ENCODE assay signal across 1 cellular context in genomic region chr6:27136077-27136644, GRCh38.
TF ChIP-seq lines count a peak whose summit lies in the region.

No MANE protein-coding gene starts in this region.

TF ChIP-seq in K562, 482 proteins besides CTCF, POLR2A, EP300 and RAD21 (continued from another document and continues in another):
- TF ChIP-seq RREB1 (CRISPR knock-in tag; IDR thresholded peaks at IDR 0.05), result peak; percentile 96
- no peak for TF ChIP-seq FUS (optimal IDR thresholded peaks at IDR 0.05; ENCODE audit: low read depth, low read length)
- 0 out of 2 replicates have a peak, but pooled peaks have one; percentile 11 for TF ChIP-seq ZNF133 (CRISPR knock-in tag; IDR thresholded peaks at IDR 0.05)
- TF ChIP-seq CEBPZ (IDR thresholded peaks at IDR 0.05; ENCODE audit: borderline replicate concordance, low read depth, low read length), result no peak
- TF ChIP-seq DPF2 (IDR thresholded peaks at IDR 0.05), result no peak
- no peak for TF ChIP-seq ZEB2 (IDR thresholded peaks at IDR 0.05)
- no peak for TF ChIP-seq ZBTB33 (CRISPR knock-in tag; IDR thresholded peaks at IDR 0.05)
- peak; percentile 93 for TF ChIP-seq OTX1 (CRISPR knock-in tag; IDR thresholded peaks at IDR 0.05)
- no peak for TF ChIP-seq STAG1 (CRISPR knock-in tag; IDR thresholded peaks at IDR 0.05; ENCODE audit: borderline replicate concordance)
- TF ChIP-seq FOXK2 (conservative IDR thresholded peaks at IDR 0.05 in 1 of 2, IDR thresholded peaks at IDR 0.05 in 1 of 2; ENCODE audit: low read depth in 2 of 2), result peak in 1 of 2 experiments; percentile 53; a peak in 1 of 4 replicates
- peak; percentile 85; the same call in 1 of the 2 replicates for TF ChIP-seq HEY1 (CRISPR knock-in tag; IDR thresholded peaks at IDR 0.05; ENCODE audit: borderline replicate concordance)
- no peak for TF ChIP-seq CBX1 (IDR thresholded peaks at IDR 0.05; ENCODE audit: low read depth)
- peak; percentile 87; the same call in 1 of the 2 replicates for TF ChIP-seq E2F3 (CRISPR knock-in tag; IDR thresholded peaks at IDR 0.05)
- TF ChIP-seq TCF15 (CRISPR knock-in tag; IDR thresholded peaks at IDR 0.05), result peak; percentile 95
- TF ChIP-seq MITF (IDR thresholded peaks at IDR 0.05), result no peak
- no peak for TF ChIP-seq RBM15 (IDR thresholded peaks at IDR 0.05; ENCODE audit: insufficient read depth, low read length)
- TF ChIP-seq TFAM (CRISPR knock-in tag; conservative IDR thresholded peaks at IDR 0.05), result no peak
- TF ChIP-seq SIRT6 (IDR thresholded peaks at IDR 0.05; ENCODE audit: low read depth, low read length), result no peak
- no peak for TF ChIP-seq PCBP2 (IDR thresholded peaks at IDR 0.05; ENCODE audit: low read depth, low read length, poor library complexity, severe bottlenecking)
- TF ChIP-seq SMC3 (conservative IDR thresholded peaks at IDR 0.05; ENCODE audit: insufficient read depth, low read depth, low read length), result no peak
- TF ChIP-seq RBM25 (IDR thresholded peaks at IDR 0.05; ENCODE audit: low read depth, low read length, severe bottlenecking), result no peak
- peak; percentile 84 for TF ChIP-seq ZNF75A (CRISPR knock-in tag; IDR thresholded peaks at IDR 0.05)
- TF ChIP-seq XRCC3 (IDR thresholded peaks at IDR 0.05), result no peak
- peak; percentile 86 for TF ChIP-seq TAF7 (tag; IDR thresholded peaks at IDR 0.05)
- TF ChIP-seq SETDB1 (IDR thresholded peaks at IDR 0.05; ENCODE audit: low read length), result no peak
- no peak for TF ChIP-seq EP400 (IDR thresholded peaks at IDR 0.05)
- TF ChIP-seq BRF2 (IDR thresholded peaks at IDR 0.05; ENCODE audit: borderline replicate concordance, insufficient read depth, insufficient read length), result no peak
- no peak for TF ChIP-seq RBFOX2 (IDR thresholded peaks at IDR 0.05; ENCODE audit: low read depth, low read length)
- TF ChIP-seq GABPA (tag; conservative IDR thresholded peaks at IDR 0.05; ENCODE audit: low read depth), result peak; percentile 25; the same call in 1 of the 2 replicates
- TF ChIP-seq FOXM1 (IDR thresholded peaks at IDR 0.05; ENCODE audit: low read depth), result no peak
- TF ChIP-seq FOXM1 (CRISPR knock-in tag; IDR thresholded peaks at IDR 0.05; ENCODE audit: low read depth), result no peak
- no peak for TF ChIP-seq FOSL1 (tag; conservative IDR thresholded peaks at IDR 0.05)
- peak; percentile 76; the same call in 1 of the 2 replicates for TF ChIP-seq ARID3B (CRISPR knock-in tag; IDR thresholded peaks at IDR 0.05; ENCODE audit: borderline replicate concordance)
- no peak for TF ChIP-seq SFPQ (IDR thresholded peaks at IDR 0.05; ENCODE audit: low read depth, low read length)
- TF ChIP-seq PURB (CRISPR knock-in tag; IDR thresholded peaks at IDR 0.05; ENCODE audit: low read depth), result no peak
- TF ChIP-seq ARNT (IDR thresholded peaks at IDR 0.05), result peak in 1 of 2 experiments; percentile 55; a peak in 1 of 4 replicates
- TF ChIP-seq USF1 (CRISPR knock-in tag; IDR thresholded peaks at IDR 0.05), result no peak
- TF ChIP-seq ELF1 (tag; IDR thresholded peaks at IDR 0.05), result no peak
- TF ChIP-seq NR4A1 (CRISPR knock-in tag; IDR thresholded peaks at IDR 0.05), result no peak; the same call in 1 of the 2 replicates
- peak; percentile 99 for TF ChIP-seq NR4A1 (tag; IDR thresholded peaks at IDR 0.05)
- no peak for TF ChIP-seq NR0B1 (IDR thresholded peaks at IDR 0.05; ENCODE audit: partially characterized antibody)
- TF ChIP-seq ATF1 (CRISPR knock-in tag; IDR thresholded peaks at IDR 0.05), result no peak
- peak; percentile 64 for TF ChIP-seq ATF1 (tag; IDR thresholded peaks at IDR 0.05)
- TF ChIP-seq MED1 (CRISPR knock-in tag; IDR thresholded peaks at IDR 0.05; ENCODE audit: borderline replicate concordance), result no peak
- TF ChIP-seq GATA2 (CRISPR knock-in tag; IDR thresholded peaks at IDR 0.05), result no peak
